Comparison of ENCODE assay signal across 15 cellular contexts in genomic region chr13:111929036-111929616, GRCh38.
"Had no signal": no experiment of that assay in that cellular context is flagged by ENCODE, and none has a peak within 500 bp of the region (broad histone marks: within the 10 kb centered on the region; RNA-seq: fewer than 3 reads in every experiment).

No MANE protein-coding gene starts in this region.

- H3K27me3 Mint-ChIP-seq: activated naive CD8-positive, alpha-beta T cell treated with anti-CD3 and anti-CD28 coated beads, Interleukin-2, amount 50 U/mL, for 24 hours; dendritic cell treated with granulocyte-macrophage colony-stimulating factor and Interleukin-4, amounts not matched to agents 40 ng/mL and 50 ng/mL, for 4 days had no signal

- H3K4me1 Mint-ChIP-seq: activated naive CD8-positive, alpha-beta T cell treated with anti-CD3 and anti-CD28 coated beads, Interleukin-2, amount 50 U/mL, for 24 hours; stimulated activated effector memory CD8-positive, alpha-beta T cell treated with anti-CD3 and anti-CD28 coated beads, Interleukin-12 subunit alpha, Interleukin-12 subunit beta, amount 100 ng/mL, for 72 hours had no signal

- H3K27me3 ChIP-seq: ovary, thyroid gland, vagina had no signal

- H3K9me3 Mint-ChIP-seq: activated T-helper 1 cell treated with anti-CD3 and anti-CD28 coated beads, Interleukin-12 subunit alpha, Interleukin-12 subunit beta, Interleukin-2, Interleukin-4 antibody, amounts not matched to agents 30 ng/mL and 10 ng/mL and 1 ng/mL, durations not matched to agents 14 hours and 24 hours and 36 hours had no signal

- H3K27ac ChIP-seq: ovary, thyroid gland, vagina had no signal

- H3K36me3 ChIP-seq: ovary, thyroid gland, vagina had no signal

- H3K9me3 ChIP-seq: ovary, thyroid gland, vagina had no signal

- ATAC-seq: activated CD4-positive, CD25-positive, alpha-beta regulatory T cell treated with anti-CD3 and anti-CD28 coated beads, Interleukin-2, amount 50 U/mL, for 24 hours; activated naive CD8-positive, alpha-beta T cell treated with anti-CD3 and anti-CD28 coated beads, Interleukin-2, amount 50 U/mL, for 24 hours; stimulated activated effector memory CD8-positive, alpha-beta T cell treated with anti-CD3 and anti-CD28 coated beads, Interleukin-12 subunit alpha, Interleukin-12 subunit beta, amount 100 ng/mL, for 72 hours had no signal

- H3K36me3 Mint-ChIP-seq: stimulated activated effector memory CD8-positive, alpha-beta T cell treated with anti-CD3 and anti-CD28 coated beads, Interleukin-12 subunit alpha, Interleukin-12 subunit beta, amount 100 ng/mL, for 72 hours had no signal

- DNase-seq: activated CD4-positive, alpha-beta T cell treated with anti-CD3 and anti-CD28 coated beads, Interleukin-2, amount 50 U/mL, for 1 hour; activated CD8-positive, alpha-beta memory T cell treated with anti-CD3 and anti-CD28 coated beads for 24 hours; activated naive CD4-positive, alpha-beta T cell treated with Interleukin-2 at 50 U/mL for 16 hours; activated naive CD8-positive, alpha-beta T cell treated with anti-CD3 and anti-CD28 coated beads, Interleukin-2, amount 50 U/mL, for 24 hours; aorta; effector memory CD4-positive, alpha-beta T cell; foreskin melanocyte; T-helper 9 cell; thyroid gland had no signal

- H3K4me1 ChIP-seq: thyroid gland, vagina had no signal

- H3K4me3 Mint-ChIP-seq: activated naive CD8-positive, alpha-beta T cell treated with anti-CD3 and anti-CD28 coated beads, Interleukin-2, amount 50 U/mL, for 24 hours; activated T-helper 1 cell treated with anti-CD3 and anti-CD28 coated beads, Interleukin-12 subunit alpha, Interleukin-12 subunit beta, Interleukin-2, Interleukin-4 antibody, amounts not matched to agents 30 ng/mL and 10 ng/mL and 1 ng/mL, durations not matched to agents 14 hours and 24 hours and 36 hours; dendritic cell treated with granulocyte-macrophage colony-stimulating factor and Interleukin-4, amounts not matched to agents 40 ng/mL and 50 ng/mL, for 4 days; stimulated activated effector memory CD8-positive, alpha-beta T cell treated with anti-CD3 and anti-CD28 coated beads, Interleukin-12 subunit alpha, Interleukin-12 subunit beta, amount 100 ng/mL, for 72 hours had no signal

- H3K27ac Mint-ChIP-seq: activated naive CD8-positive, alpha-beta T cell treated with anti-CD3 and anti-CD28 coated beads, Interleukin-2, amount 50 U/mL, for 24 hours; activated T-helper 1 cell treated with anti-CD3 and anti-CD28 coated beads, Interleukin-12 subunit alpha, Interleukin-12 subunit beta, Interleukin-2, Interleukin-4 antibody, amounts not matched to agents 30 ng/mL and 10 ng/mL and 1 ng/mL, durations not matched to agents 14 hours and 24 hours and 36 hours; dendritic cell treated with granulocyte-macrophage colony-stimulating factor and Interleukin-4, amounts not matched to agents 40 ng/mL and 50 ng/mL, for 4 days; stimulated activated effector memory CD8-positive, alpha-beta T cell treated with anti-CD3 and anti-CD28 coated beads, Interleukin-12 subunit alpha, Interleukin-12 subunit beta, amount 100 ng/mL, for 72 hours had no signal

- H3K4me3 ChIP-seq: ovary, thyroid gland, vagina had no signal
